Comparison of ENCODE assay signal across 12 cellular contexts in genomic region chr15:74626752-74627692, GRCh38. TPM values are rescaled to one million over a fixed set of nuclear protein-coding genes. Genes with fewer than 3 reads are reported as not detected.
DNase-seq lines count a peak whose midpoint lies in the region; ATAC-seq, FAIRE-seq and TF ChIP-seq lines count a peak whose summit lies in the region.
"Had no signal": no experiment of that assay in that cellular context is flagged by ENCODE, and none has a peak within 500 bp of the region (broad histone marks: within the 10 kb centered on the region; RNA-seq: fewer than 3 reads in every experiment).

No MANE protein-coding gene starts in this region.

- H3K79me2 ChIP-seq in H1 (ENCODE audit: control insufficient read depth in 1 of 2, insufficient read depth in 2 of 2, low read length in 2 of 2), result peaks cover 0 to 2% of the 10 kb centered on the region in 2 experiments; a peak in 1 of 4 replicates

- no peak overlapping the region for H3K14ac ChIP-seq in H1 (ENCODE audit: insufficient read length)

- no peaks in the 10 kb centered on the region for H3K23me2 ChIP-seq in H1 (ENCODE audit: low read depth, low read length)

- CTCF ChIA-PET in H1 (lab: Charles Lee; ENCODE audit: partially characterized antibody), result interaction anchor here (0.6 to 37.5 kb wide), 5 partner anchors 9 to 148 kb away, joined by 4 to 1439 read pairs (median 6); partner anchors contain the start of genes CSK and CYP1A2

- H3K56ac ChIP-seq in H1 (replicated peaks; ENCODE audit: insufficient read length, low read depth, low read length), result no peak overlapping the region

- FAIRE-seq in H1 (lab: Jason Lieb, UNC), result no peak

- no peak overlapping the region for H4K5ac ChIP-seq in H1 (ENCODE audit: insufficient read length, low read depth, low read length)

- H2BK120ac ChIP-seq in H1 (replicated peaks; ENCODE audit: low read depth, low read length), result no peak overlapping the region

- TF ChIP-seq RAD21 in H1 (IDR thresholded peaks at IDR 0.05 in 1 of 2, conservative IDR thresholded peaks at IDR 0.05 in 1 of 2; ENCODE audit: low read depth in 2 of 2, low read length in 2 of 2), result no peak

- WGBS in H1 (ENCODE audit: extremely low coverage in 1 of 2, insufficient coverage in 1 of 2, insufficient read length in 1 of 2, insufficient replicate concordance in 2 of 2, low coverage in 1 of 2, low lambda C conversion rate in 2 of 2, missing lambda C conversion rate in 1 of 2), 2 experiments, result 91% methylated on average over 10 of the region's 10 CpGs; no CpG with 5 or more reads in 1 of the 2 experiments

- H3K4me2 ChIP-seq in H1 (ENCODE audit: insufficient read depth in 1 of 2, low read depth in 2 of 2, low read length in 2 of 2), result no peak overlapping the region

- H3K4me3 ChIP-seq in H1 (ENCODE audit: extremely low read depth in 1 of 4, insufficient read depth in 2 of 4, low read depth in 3 of 4, low read length in 4 of 4) (no peak overlapping the region), coronary artery (no peak overlapping the region)
- H3K4me3 ChIP-seq: ovary had no signal

- no peak overlapping the region for H2BK5ac ChIP-seq in H1 (ENCODE audit: low read depth, low read length)

- peak; percentile 79 for ATAC-seq in GM18498 (IDR thresholded peaks at IDR 0.05; ENCODE audit: unreplicated experiment)
- peak; percentile 67 for ATAC-seq in GM19463 (IDR thresholded peaks at IDR 0.05; ENCODE audit: unreplicated experiment)

- no peak overlapping the region for H3K9ac ChIP-seq in H1 (replicated peaks in 1 of 4; ENCODE audit: extremely low read depth in 1 of 4, low read depth in 3 of 4, low read length in 3 of 4)

- peak; percentile 72 to 76 for DNase-seq in Kasumi-1 (lab: John Stamatoyannopoulos, UW)
- DNase-seq in H1 (ENCODE audit: low read depth in 1 of 2, low spot score in 2 of 2), result no peak
- no peak for DNase-seq in OCI-M2 (lab: John Stamatoyannopoulos, UW; ENCODE audit: unreplicated experiment)
- DNase-seq in coronary artery (ENCODE audit: low spot score), result no peak
- DNase-seq in SK-N-DZ (ENCODE audit: low spot score), result no peak
- no peak for DNase-seq in stimulated activated CD4-positive, alpha-beta T cell treated with anti-CD3 and anti-CD28 coated beads, Interleukin-15, amount 100 ng/mL, for 24 hours
- DNase-seq: DND-41, NCI-H345, ovary, T-helper 9 cell had no signal

- no peak overlapping the region for H2AK5ac ChIP-seq in H1 (ENCODE audit: low read depth, low read length)

- no peak overlapping the region; the same call in 1 of the 2 replicates for H4K8ac ChIP-seq in H1 (ENCODE audit: extremely low read depth, insufficient read depth, low read length)

- no peak overlapping the region for H3K23ac ChIP-seq in H1 (ENCODE audit: insufficient read length)

- no peak for TF ChIP-seq POLR2A in H1 (IDR thresholded peaks at IDR 0.05; ENCODE audit: control extremely low read depth in 1 of 2, low read depth in 2 of 2, low read length in 2 of 2)

- no peak overlapping the region for H2AFZ ChIP-seq in H1 (ENCODE audit: low read length)

- H4K91ac ChIP-seq in H1 (replicated peaks; ENCODE audit: insufficient read length, low read length), result no peak overlapping the region

- no peaks in the 10 kb centered on the region for H3K27me3 ChIP-seq in H1 (replicated peaks in 1 of 4; ENCODE audit: control insufficient read depth in 3 of 4, extremely low read depth in 1 of 4, insufficient read depth in 3 of 4, low read length in 3 of 4)
- H3K27me3 ChIP-seq: ovary had no signal

- H3K36me3 ChIP-seq in H1 (ENCODE audit: control insufficient read depth in 2 of 4, insufficient read depth in 4 of 4, low read length in 3 of 4), result peaks cover 60 to 79% (median 64%) of the 10 kb centered on the region in 4 experiments
- H3K36me3 ChIP-seq: ovary had no signal

- H4K20me1 ChIP-seq in H1 (replicated peaks in 1 of 2; ENCODE audit: control insufficient read depth in 1 of 2, insufficient read depth in 2 of 2, low read length in 2 of 2), result peaks cover 8 to 41% of the 10 kb centered on the region in 2 experiments

- no peak overlapping the region for H3K4ac ChIP-seq in H1 (replicated peaks; ENCODE audit: insufficient read length, low read depth, low read length)

- TF ChIP-seq EP300 in H1 (IDR thresholded peaks at IDR 0.05; ENCODE audit: borderline replicate concordance in 1 of 2, low read depth in 2 of 2, low read length in 2 of 2), result no peak

- peaks cover 4% of the 10 kb centered on the region; the same call in 1 of the 2 replicates for H3K79me1 ChIP-seq in H1 (ENCODE audit: low read depth, low read length)

- TF ChIP-seq CTCF in H1 (IDR thresholded peaks at IDR 0.05; ENCODE audit: control extremely low read depth in 1 of 3, insufficient read depth in 1 of 3, low read depth in 1 of 3, low read length in 3 of 3) (no peak), coronary artery (IDR thresholded peaks at IDR 0.05) (no peak)

- H3K9me3 ChIP-seq in H1 (ENCODE audit: insufficient read depth in 2 of 2, low read depth in 1 of 2, low read length in 1 of 2), result no peaks in the 10 kb centered on the region
- H3K9me3 ChIP-seq: ovary had no signal

- H3K18ac ChIP-seq in H1 (ENCODE audit: extremely low read depth, low read length), result no peak overlapping the region

- no peak overlapping the region for H2BK15ac ChIP-seq in H1 (ENCODE audit: low read length)

- no peak overlapping the region for H3K27ac ChIP-seq in H1 (ENCODE audit: low read depth, low read length)
- no peak overlapping the region for H3K27ac ChIP-seq in coronary artery
- H3K27ac ChIP-seq: ovary had no signal

- H3K4me1 ChIP-seq in H1 (replicated peaks in 1 of 4; ENCODE audit: control insufficient read depth in 3 of 4, insufficient read depth in 4 of 4, low read length in 3 of 4), result no peaks in the 10 kb centered on the region

- no peak overlapping the region for H2BK12ac ChIP-seq in H1 (ENCODE audit: low read depth, low read length)

- POLR2A ChIA-PET in H1 (lab: Charles Lee; ENCODE audit: partially characterized antibody), result interaction anchor here (0.6 to 6.5 kb wide), 8 partner anchors 11 to 285 kb away, joined by 3 to 38 read pairs (median 4); partner anchors contain the start of gene CLK3

- H2BK20ac ChIP-seq in H1 (ENCODE audit: low read length), result no peak overlapping the region

TF ChIP-seq in H1, 55 proteins besides CTCF, POLR2A, EP300 and RAD21:
- TF ChIP-seq MAFK (IDR thresholded peaks at IDR 0.05; ENCODE audit: low read depth, low read length) (no peak), POLR2AphosphoS5 (IDR thresholded peaks at IDR 0.05; ENCODE audit: low read depth, low read length) (peak; percentile 19; the same call in 1 of the 2 replicates), SAP30 (IDR thresholded peaks at IDR 0.05; ENCODE audit: insufficient read depth, insufficient replicate concordance, low read length) (no peak)

RNA-seq across cellular contexts. Expression of gene CLK3, which starts 11.4 kb away (rescaled TPM):
- total RNA-seq in H1 (2021; fragmentation: NEBNext Ultra II Directional; extraction: Animal tissue kit (Norgen Biotek cat#: 25700)), result 42.4 and 43.5 TPM in 2 replicates
- polyA plus RNA-seq in H1 (2011; rRNA removed), result 67.3 and 75.6 TPM in 2 replicates
- polyA plus RNA-seq in H1 (2011; cell fraction: cytosol; rRNA removed), result 75.7 TPM
- 149 TPM for polyA plus RNA-seq in H1 (2011; cell fraction: nucleus; rRNA removed)
- polyA plus RNA-seq in H1 (2012, experiment 1 of 2), result 40.8 to 48.1 TPM (median 45.6 TPM) in 4 replicates
- 24.6 TPM for polyA plus RNA-seq in H1 (2012, experiment 2 of 2)
- 37.3 TPM for polyA plus RNA-seq in H1 (2013, experiment 1 of 2)
- polyA plus RNA-seq in H1 (2013, experiment 2 of 2), result 36.4 TPM
- 48.8 and 72.9 TPM in 2 replicates for polyA minus RNA-seq in H1 (2011; rRNA and poly(A)+ RNA removed)
- 24.0 TPM for polyA minus RNA-seq in H1 (2011; cell fraction: cytosol; rRNA and poly(A)+ RNA removed)
- polyA minus RNA-seq in H1 (2011; cell fraction: nucleus; rRNA and poly(A)+ RNA removed), result 91.8 TPM
- 62.6 and 81.3 TPM in 2 replicates for polyA plus RNA-seq in SK-N-DZ (2014; cell fraction: cytosol; rRNA removed)
- polyA plus RNA-seq in SK-N-DZ (2014; cell fraction: nucleus; rRNA removed), result 248 and 299 TPM in 2 replicates

Comparison
In these comparisons a context has a peak if more than half of its experiments do, and no peak if none do; other contexts are left out.
1. DNase-seq: peak in Kasumi-1 (2 of 2); none in H1 (0 of 2), OCI-M2 (single experiment), coronary artery (single experiment), SK-N-DZ (single experiment) and stimulated activated CD4-positive, alpha-beta T cell treated with anti-CD3 and anti-CD28 coated beads, Interleukin-15, amount 100 ng/mL, for 24 hours (single experiment).